In genomic region chr4:21845663-21846062, GRCh38 we compare ENCODE assay signal across 19 cellular contexts.
"Had no signal": no experiment of that assay in that cellular context is flagged by ENCODE, and none has a peak within 500 bp of the region (broad histone marks: within the 10 kb centered on the region; RNA-seq: fewer than 3 reads in every experiment).

No MANE protein-coding gene starts in this region.

- H3K27ac ChIP-seq: body of pancreas, psoas muscle, right lobe of liver, upper lobe of left lung, VCaP had no signal

- H3K27me3 ChIP-seq: body of pancreas, right lobe of liver, upper lobe of left lung had no signal

- H3K36me3 ChIP-seq: right lobe of liver, upper lobe of left lung had no signal

- ATAC-seq: activated CD8-positive, alpha-beta T cell treated with anti-CD3 and anti-CD28 coated beads for 36 hours; activated naive CD8-positive, alpha-beta T cell treated with anti-CD3 and anti-CD28 coated beads, Interleukin-2, amount 50 U/mL, for 24 hours; body of pancreas; left colon; psoas muscle; right lobe of liver; T-cell had no signal

- DNase-seq: activated CD4-positive, alpha-beta T cell treated with anti-CD3 and anti-CD28 coated beads for 4 hours; activated CD8-positive, alpha-beta memory T cell treated with anti-CD3 and anti-CD28 coated beads, Interleukin-2, amount 50 U/mL, for 48 hours; activated CD8-positive, alpha-beta T cell treated with anti-CD3 and anti-CD28 coated beads for 36 hours; activated naive CD4-positive, alpha-beta T cell treated with Interleukin-2 at 50 U/mL for 16 hours; activated naive CD8-positive, alpha-beta T cell treated with anti-CD3 and anti-CD28 coated beads, Interleukin-2, amount 50 U/mL, for 24 hours; body of pancreas; effector memory CD4-positive, alpha-beta T cell; glutamatergic neuron; left colon; nephron progenitor cell; psoas muscle; right lobe of liver; stimulated activated CD4-positive, alpha-beta T cell treated with anti-CD3 and anti-CD28 coated beads, Interleukin-12 subunit alpha, Interleukin-12 subunit beta, amount 100 ng/mL, for 4 hours; stimulated activated CD4-positive, alpha-beta T cell treated with anti-CD3 and anti-CD28 coated beads, Interleukin-2, amount 100 ng/mL, for 48 hours; stimulated activated naive CD4-positive, alpha-beta T cell treated with Interleukin-2 at 50 U/mL for 16 hours; T-cell; T1000; upper lobe of left lung had no signal

- H3K9me3 ChIP-seq: body of pancreas, psoas muscle, right lobe of liver, upper lobe of left lung had no signal

- H3K4me1 ChIP-seq: body of pancreas, psoas muscle, right lobe of liver, upper lobe of left lung had no signal

- H3K4me3 ChIP-seq: body of pancreas, psoas muscle, right lobe of liver, upper lobe of left lung had no signal
